28 cellular contexts compared by ENCODE assay signal in genomic region chr21:28952686-28953085, GRCh38.
"Had no signal": no experiment of that assay in that cellular context is flagged by ENCODE, and none has a peak within 500 bp of the region (broad histone marks: within the 10 kb centered on the region; RNA-seq: fewer than 3 reads in every experiment).

No MANE protein-coding gene starts in this region.

- H3K27ac Mint-ChIP-seq: activated CD8-positive, alpha-beta T cell treated with anti-CD3 and anti-CD28 coated beads for 36 hours; activated naive CD4-positive, alpha-beta T cell treated with anti-CD3 and anti-CD28 coated beads, Interleukin-2, amount 50 U/mL, for 72 hours; dendritic cell treated with granulocyte-macrophage colony-stimulating factor and Interleukin-4, amounts not matched to agents 40 ng/mL and 50 ng/mL, for 4 days; mesothelial cell of epicardium; naive B cell; nephron progenitor cell had no signal

- H3K9me3 ChIP-seq: body of pancreas, gastrocnemius medialis, neutrophil, ovary, right lobe of liver, testis, transverse colon had no signal

- H3K27me3 ChIP-seq: body of pancreas, gastrocnemius medialis, neutrophil, ovary, right lobe of liver, testis, transverse colon had no signal

- H3K36me3 ChIP-seq: ovary had no signal

- H3K4me3 ChIP-seq: body of pancreas, gastrocnemius medialis, ovary, right lobe of liver, skin epidermis, testis, transverse colon had no signal

- H3K4me3 Mint-ChIP-seq: activated CD4-positive, alpha-beta T cell treated with anti-CD3 and anti-CD28 coated beads, Interleukin-2, amount 10 ng/mL, durations not matched to agents 24 days and 14 days; activated CD8-positive, alpha-beta T cell treated with anti-CD3 and anti-CD28 coated beads for 36 hours; dendritic cell treated with granulocyte-macrophage colony-stimulating factor and Interleukin-4, amounts not matched to agents 40 ng/mL and 50 ng/mL, for 4 days; mesothelial cell of epicardium; naive B cell; nephron progenitor cell had no signal

- ATAC-seq: activated CD8-positive, alpha-beta T cell treated with anti-CD3 and anti-CD28 coated beads for 36 hours; body of pancreas; gastrocnemius medialis; right lobe of liver; stimulated activated naive CD8-positive, alpha-beta T cell treated with anti-CD3 and anti-CD28 coated beads, Interleukin-15, Interleukin-2, amounts not matched to agents 100 U/mL and 50 U/mL, for 24 hours had no signal

- H3K27me3 Mint-ChIP-seq: activated CD4-positive, alpha-beta T cell treated with anti-CD3 and anti-CD28 coated beads, Interleukin-2, amount 10 ng/mL, durations not matched to agents 24 days and 14 days; activated CD8-positive, alpha-beta T cell treated with anti-CD3 and anti-CD28 coated beads for 36 hours; dendritic cell treated with granulocyte-macrophage colony-stimulating factor and Interleukin-4, amounts not matched to agents 40 ng/mL and 50 ng/mL, for 4 days; naive B cell; progenitor cell of endocrine pancreas had no signal

- H3K27ac ChIP-seq: body of pancreas, epithelial cell of prostate, gastrocnemius medialis, neutrophil, ovary, right lobe of liver, skin epidermis, testis, transverse colon had no signal

- H3K4me1 Mint-ChIP-seq: mesothelial cell of epicardium, nephron progenitor cell had no signal

- DNase-seq: activated CD4-positive, alpha-beta T cell treated with anti-CD3 and anti-CD28 coated beads, Interleukin-2, amount 10 ng/mL, durations not matched to agents 24 days and 14 days; activated CD4-positive, CD25-positive, alpha-beta regulatory T cell treated with anti-CD3 and anti-CD28 coated beads, Interleukin-2, amount 50 U/mL, for 72 hours; activated CD8-positive, alpha-beta T cell treated with anti-CD3 and anti-CD28 coated beads for 36 hours; activated naive CD4-positive, alpha-beta T cell; activated T-cell treated with anti-CD3 and anti-CD28 coated beads, Interleukin-2, amount 50 U/mL, for 48 hours; anterior cingulate cortex; body of pancreas; caudate nucleus; gastrocnemius medialis; glutamatergic neuron; islet precursor cell; naive B cell; nephron progenitor cell; ovary; right lobe of liver; stimulated activated CD4-positive, alpha-beta T cell treated with anti-CD3 and anti-CD28 coated beads, Interleukin-12 subunit alpha, Interleukin-12 subunit beta, amount 100 ng/mL, for 4 hours; stimulated activated CD4-positive, alpha-beta T cell treated with anti-CD3 and anti-CD28 coated beads, Interleukin-4, amount 100 ng/mL, for 1 hour; stimulated activated naive CD8-positive, alpha-beta T cell treated with anti-CD3 and anti-CD28 coated beads, Interleukin-15, Interleukin-2, amounts not matched to agents 100 U/mL and 50 U/mL, for 24 hours; T-helper 9 cell; testis; transverse colon had no signal

- H3K4me1 ChIP-seq: body of pancreas, gastrocnemius medialis, right lobe of liver, testis, transverse colon had no signal

- H3K9me3 Mint-ChIP-seq: activated CD4-positive, alpha-beta T cell treated with anti-CD3 and anti-CD28 coated beads, Interleukin-2, amount 10 ng/mL, durations not matched to agents 24 days and 14 days; activated CD8-positive, alpha-beta T cell treated with anti-CD3 and anti-CD28 coated beads for 36 hours; activated naive CD4-positive, alpha-beta T cell treated with anti-CD3 and anti-CD28 coated beads, Interleukin-2, amount 50 U/mL, for 72 hours; dendritic cell treated with granulocyte-macrophage colony-stimulating factor and Interleukin-4, amounts not matched to agents 40 ng/mL and 50 ng/mL, for 4 days; mesothelial cell of epicardium; naive B cell; nephron progenitor cell had no signal
